11 cellular contexts compared by ENCODE assay signal in the genomic region with DNA sequence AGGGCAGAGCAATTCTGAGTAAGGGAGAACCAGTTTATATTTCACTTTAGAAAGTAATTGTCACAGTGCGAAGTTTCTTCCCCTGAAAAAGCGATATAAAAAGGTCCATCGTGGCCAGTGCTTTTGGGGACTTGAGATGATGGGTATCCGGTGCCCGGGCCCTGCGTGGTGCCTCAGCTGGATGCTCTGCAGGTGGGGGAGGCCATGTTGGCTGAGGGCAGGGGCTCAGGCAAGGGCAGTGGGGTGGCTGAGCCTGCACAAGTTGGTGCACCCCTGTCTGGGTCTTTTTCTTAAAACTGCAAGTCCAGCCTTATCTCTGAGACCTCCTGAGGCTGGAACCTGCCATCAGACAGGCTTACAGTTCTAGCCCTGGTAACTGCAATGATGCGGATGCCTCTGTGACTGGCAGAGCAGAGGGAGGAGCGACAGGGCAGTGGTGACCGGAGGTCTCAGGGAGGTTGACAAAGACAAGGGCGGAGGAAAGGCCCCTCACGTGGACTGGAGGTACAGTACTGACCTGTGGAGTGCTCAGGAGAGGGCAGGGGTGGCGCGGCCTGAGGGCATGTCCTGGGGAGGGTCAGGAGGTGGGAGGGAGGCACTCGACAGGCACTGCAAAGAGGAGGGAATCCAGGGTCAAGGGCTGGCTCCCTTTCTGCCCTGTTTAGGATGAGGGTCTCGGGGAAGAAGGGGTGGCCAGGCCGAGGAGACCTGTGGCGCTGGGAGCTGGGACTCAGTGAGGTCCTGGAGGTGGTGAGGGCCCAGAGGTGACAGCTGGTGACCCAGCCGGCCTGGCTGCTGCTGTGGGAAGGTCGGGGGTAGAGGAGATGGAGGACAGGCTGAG. TPM values are rescaled to one million over a fixed set of nuclear protein-coding genes. Genes with fewer than 3 reads are reported as not detected.
DNase-seq lines count a peak whose midpoint lies in the region; ATAC-seq and TF ChIP-seq lines count a peak whose summit lies in the region.
"Had no signal": no experiment of that assay in that cellular context is flagged by ENCODE, and none has a peak within 500 bp of the region (broad histone marks: within the 10 kb centered on the region; RNA-seq: fewer than 3 reads in every experiment).

No MANE protein-coding gene starts in this region.

- TF ChIP-seq POLR2A in HCT116 (IDR thresholded peaks at IDR 0.05; ENCODE audit: borderline replicate concordance, extremely low read depth, insufficient read depth, insufficient read length) = no peak

- H3K4me3 ChIP-seq in HCT116 (replicated peaks in 1 of 2; ENCODE audit: low read depth in 1 of 2, low read length in 2 of 2) = peak overlapping the region in 1 of 2 experiments; percentile 65; a peak in 1 of 4 replicates
- H3K4me3 ChIP-seq in stomach smooth muscle (ENCODE audit: low read length in 2 of 2) = peak overlapping the region in 1 of 2 donors; percentile 76

- no peaks in the 10 kb centered on the region for H4K20me1 ChIP-seq in HCT116 (ENCODE audit: insufficient read depth)

- H3K4me1 ChIP-seq in HCT116 (ENCODE audit: control insufficient read depth in 1 of 2, insufficient read depth in 2 of 2, low read length in 2 of 2) = peaks cover 14 to 24% of the 10 kb centered on the region in 2 experiments
- H3K4me1 ChIP-seq in stomach smooth muscle (ENCODE audit: control insufficient read depth, insufficient read depth, low read length) = peaks cover 26% of the 10 kb centered on the region
- H3K4me1 ChIP-seq: parathyroid adenoma had no signal

- no peak overlapping the region for H3K4me3 Mint-ChIP-seq in activated naive CD8-positive, alpha-beta T cell treated with anti-CD3 and anti-CD28 coated beads for 36 hours

- no peak for TF ChIP-seq RAD21 in HCT116 (IDR thresholded peaks at IDR 0.05; ENCODE audit: low read depth)

- ATAC-seq in HCT116 = no peak
- ATAC-seq: T-helper 17 cell had no signal

- POLR2A ChIA-PET in HCT116 (lab: Charles Lee) = no interaction called here

- H2AFZ ChIP-seq in HCT116 (ENCODE audit: low read depth, low read length, poor library complexity, severe bottlenecking) = no peak overlapping the region

- no peaks in the 10 kb centered on the region for H3K9me2 ChIP-seq in HCT116 (ENCODE audit: insufficient read depth)

- no TSS peak for BruUV-seq in HCT116 (replicated peaks; lab: Mats Ljungman, UMichigan)

- DNase-seq in HCT116 (ENCODE audit: low read depth, low spot score) = no peak
- peak; percentile 50 for DNase-seq in activated CD8-positive, alpha-beta memory T cell treated with anti-CD3 and anti-CD28 coated beads, Interleukin-2, amount 50 U/mL, for 48 hours
- peak; percentile 36 for DNase-seq in left kidney (ENCODE audit: low read depth, low spot score)
- no peak for DNase-seq in activated naive CD8-positive, alpha-beta T cell treated with anti-CD3 and anti-CD28 coated beads for 36 hours
- no peak for DNase-seq in AG08395 (ENCODE audit: low spot score)
- no peak for DNase-seq in stimulated activated CD4-positive, alpha-beta T cell treated with anti-CD3 and anti-CD28 coated beads, Interleukin-4, amount 100 ng/mL, for 24 hours
- DNase-seq: KG1, NCI-H526 treated with DMSO at 0.1 percent for 48 hours, T-helper 17 cell had no signal

- H3K79me2 ChIP-seq in HCT116 (ENCODE audit: insufficient read depth, low read length) = peaks cover 22% of the 10 kb centered on the region
- H3K79me2 ChIP-seq: parathyroid adenoma had no signal

- H3K4me1 Mint-ChIP-seq in activated naive CD8-positive, alpha-beta T cell treated with anti-CD3 and anti-CD28 coated beads for 36 hours = peaks cover 6% of the 10 kb centered on the region

- H3K9me3 Mint-ChIP-seq in activated naive CD8-positive, alpha-beta T cell treated with anti-CD3 and anti-CD28 coated beads for 36 hours = peaks cover 10% of the 10 kb centered on the region

- CTCF ChIA-PET in HCT116 (lab: Charles Lee) = no interaction called here

- no peaks in the 10 kb centered on the region for H3K27me3 ChIP-seq in HCT116 (ENCODE audit: insufficient read depth, low read length)
- no peaks in the 10 kb centered on the region for H3K27me3 ChIP-seq in stomach smooth muscle (ENCODE audit: control insufficient read depth in 1 of 2, insufficient read depth in 2 of 2, low read length in 2 of 2)

- H3K27ac Mint-ChIP-seq in activated naive CD8-positive, alpha-beta T cell treated with anti-CD3 and anti-CD28 coated beads for 36 hours = no peak overlapping the region

- intact Hi-C loops in HCT116 (cut with micrococcal nuclease) = no loop called here

- no peak overlapping the region; the same call in 1 of the 2 replicates for H3K27ac ChIP-seq in HCT116 (ENCODE audit: low read depth, low read length)
- H3K27ac ChIP-seq in stomach smooth muscle (ENCODE audit: low read length) = peak overlapping the region; percentile 75

- H3K9me3 ChIP-seq in HCT116 (ENCODE audit: control insufficient read depth in 1 of 2, insufficient read depth in 1 of 2, low read depth in 1 of 2, low read length in 2 of 2) = no peaks in the 10 kb centered on the region; a peak in 1 of 4 replicates
- peaks cover 0 to 10% of the 10 kb centered on the region in 2 donors for H3K9me3 ChIP-seq in stomach smooth muscle (ENCODE audit: control insufficient read depth in 2 of 2, low read length in 2 of 2)

- H3K36me3 Mint-ChIP-seq in activated naive CD8-positive, alpha-beta T cell treated with anti-CD3 and anti-CD28 coated beads for 36 hours = no peaks in the 10 kb centered on the region

- H3K4me2 ChIP-seq in HCT116 (ENCODE audit: low read length) = peak overlapping the region; percentile 82

- RAD21 ChIA-PET in HCT116 (lab: Charles Lee; ENCODE audit: low non-redundant PET in 1 of 2, low total read pairs in 2 of 2, uncharacterized antibody in 2 of 2, unreplicated experiment in 2 of 2) = no interaction called here

- no peak for TF ChIP-seq CTCF in HCT116 (IDR thresholded peaks at IDR 0.05 in 2 of 3, conservative IDR thresholded peaks at IDR 0.05 in 1 of 3; ENCODE audit: borderline replicate concordance in 1 of 3, insufficient read depth in 1 of 3, low read depth in 2 of 3, low read length in 2 of 3)

- no peaks in the 10 kb centered on the region for H3K36me3 ChIP-seq in HCT116 (ENCODE audit: control insufficient read depth in 1 of 2, insufficient read depth in 2 of 2, low read length in 2 of 2)
- H3K36me3 ChIP-seq in stomach smooth muscle (ENCODE audit: control insufficient read depth in 2 of 2, insufficient read depth in 2 of 2, low read length in 2 of 2) = no peaks in the 10 kb centered on the region

- H3K9ac ChIP-seq in HCT116 (ENCODE audit: low read length) (peak overlapping the region; percentile 6; the same call in 1 of the 2 replicates), stomach smooth muscle (ENCODE audit: low read length in 2 of 2) (no peak overlapping the region)
- H3K9ac ChIP-seq: parathyroid adenoma had no signal

- peaks cover 46% of the 10 kb centered on the region for H3K27me3 Mint-ChIP-seq in activated naive CD8-positive, alpha-beta T cell treated with anti-CD3 and anti-CD28 coated beads for 36 hours

TF ChIP-seq in HCT116, 20 proteins besides CTCF, POLR2A, EP300 and RAD21 (continues in another document):
- TF ChIP-seq, protein P1, sequence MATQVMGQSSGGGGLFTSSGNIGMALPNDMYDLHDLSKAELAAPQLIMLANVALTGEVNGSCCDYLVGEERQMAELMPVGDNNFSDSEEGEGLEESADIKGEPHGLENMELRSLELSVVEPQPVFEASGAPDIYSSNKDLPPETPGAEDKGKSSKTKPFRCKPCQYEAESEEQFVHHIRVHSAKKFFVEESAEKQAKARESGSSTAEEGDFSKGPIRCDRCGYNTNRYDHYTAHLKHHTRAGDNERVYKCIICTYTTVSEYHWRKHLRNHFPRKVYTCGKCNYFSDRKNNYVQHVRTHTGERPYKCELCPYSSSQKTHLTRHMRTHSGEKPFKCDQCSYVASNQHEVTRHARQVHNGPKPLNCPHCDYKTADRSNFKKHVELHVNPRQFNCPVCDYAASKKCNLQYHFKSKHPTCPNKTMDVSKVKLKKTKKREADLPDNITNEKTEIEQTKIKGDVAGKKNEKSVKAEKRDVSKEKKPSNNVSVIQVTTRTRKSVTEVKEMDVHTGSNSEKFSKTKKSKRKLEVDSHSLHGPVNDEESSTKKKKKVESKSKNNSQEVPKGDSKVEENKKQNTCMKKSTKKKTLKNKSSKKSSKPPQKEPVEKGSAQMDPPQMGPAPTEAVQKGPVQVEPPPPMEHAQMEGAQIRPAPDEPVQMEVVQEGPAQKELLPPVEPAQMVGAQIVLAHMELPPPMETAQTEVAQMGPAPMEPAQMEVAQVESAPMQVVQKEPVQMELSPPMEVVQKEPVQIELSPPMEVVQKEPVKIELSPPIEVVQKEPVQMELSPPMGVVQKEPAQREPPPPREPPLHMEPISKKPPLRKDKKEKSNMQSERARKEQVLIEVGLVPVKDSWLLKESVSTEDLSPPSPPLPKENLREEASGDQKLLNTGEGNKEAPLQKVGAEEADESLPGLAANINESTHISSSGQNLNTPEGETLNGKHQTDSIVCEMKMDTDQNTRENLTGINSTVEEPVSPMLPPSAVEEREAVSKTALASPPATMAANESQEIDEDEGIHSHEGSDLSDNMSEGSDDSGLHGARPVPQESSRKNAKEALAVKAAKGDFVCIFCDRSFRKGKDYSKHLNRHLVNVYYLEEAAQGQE (IDR thresholded peaks at IDR 0.05; ENCODE audit: low read depth) = no peak
- TF ChIP-seq ZFX (IDR thresholded peaks at IDR 0.05) (no peak), POLR2AphosphoS5 (IDR thresholded peaks at IDR 0.05; ENCODE audit: low read depth, low read length) (no peak), TCF7L2 (IDR thresholded peaks at IDR 0.05; ENCODE audit: borderline replicate concordance, extremely low read depth, insufficient read depth, insufficient read length) (no peak)
- TF ChIP-seq, protein P2, sequence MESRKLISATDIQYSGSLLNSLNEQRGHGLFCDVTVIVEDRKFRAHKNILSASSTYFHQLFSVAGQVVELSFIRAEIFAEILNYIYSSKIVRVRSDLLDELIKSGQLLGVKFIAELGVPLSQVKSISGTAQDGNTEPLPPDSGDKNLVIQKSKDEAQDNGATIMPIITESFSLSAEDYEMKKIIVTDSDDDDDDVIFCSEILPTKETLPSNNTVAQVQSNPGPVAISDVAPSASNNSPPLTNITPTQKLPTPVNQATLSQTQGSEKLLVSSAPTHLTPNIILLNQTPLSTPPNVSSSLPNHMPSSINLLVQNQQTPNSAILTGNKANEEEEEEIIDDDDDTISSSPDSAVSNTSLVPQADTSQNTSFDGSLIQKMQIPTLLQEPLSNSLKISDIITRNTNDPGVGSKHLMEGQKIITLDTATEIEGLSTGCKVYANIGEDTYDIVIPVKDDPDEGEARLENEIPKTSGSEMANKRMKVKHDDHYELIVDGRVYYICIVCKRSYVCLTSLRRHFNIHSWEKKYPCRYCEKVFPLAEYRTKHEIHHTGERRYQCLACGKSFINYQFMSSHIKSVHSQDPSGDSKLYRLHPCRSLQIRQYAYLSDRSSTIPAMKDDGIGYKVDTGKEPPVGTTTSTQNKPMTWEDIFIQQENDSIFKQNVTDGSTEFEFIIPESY (IDR thresholded peaks at IDR 0.05; ENCODE audit: extremely low read depth, insufficient replicate concordance, low read length) = no peak

RNA-seq across cellular contexts. Expression of a gene that starts 1.8 kb away (rescaled TPM):
- 22.2 TPM for total RNA-seq in HCT116 (2021; ENCODE audit: unreplicated experiment)
- polyA plus RNA-seq in HCT116 (2012) = 17.5 and 28.1 TPM in 2 replicates
- total RNA-seq in activated naive CD8-positive, alpha-beta T cell treated with anti-CD3 and anti-CD28 coated beads for 36 hours = 1 to 10 TPM; 1.7 to 2.9 TPM

RNA-seq across cellular contexts. Expression of a gene that starts 45.7 kb away (rescaled TPM):
- 0.71 TPM for total RNA-seq in HCT116 (2021; ENCODE audit: unreplicated experiment)
- polyA plus RNA-seq in HCT116 (2012) = 0.29 and 0.39 TPM in 2 replicates
- total RNA-seq in activated naive CD8-positive, alpha-beta T cell treated with anti-CD3 and anti-CD28 coated beads for 36 hours = under 1 TPM; 0.24 to 0.37 TPM

Comparison
In these comparisons a context has a peak if more than half of its experiments do, and no peak if none do; other contexts are left out.
1. DNase-seq: peak in activated CD8-positive, alpha-beta memory T cell treated with anti-CD3 and anti-CD28 coated beads, Interleukin-2, amount 50 U/mL, for 48 hours (single experiment) and left kidney (single experiment); none in HCT116 (single experiment), activated naive CD8-positive, alpha-beta T cell treated with anti-CD3 and anti-CD28 coated beads for 36 hours (single experiment), AG08395 (single experiment) and stimulated activated CD4-positive, alpha-beta T cell treated with anti-CD3 and anti-CD28 coated beads, Interleukin-4, amount 100 ng/mL, for 24 hours (single experiment).